In genomic region chr10:105241254-105241653, GRCh38 we compare ENCODE assay signal across 25 cellular contexts.
"Had no signal": no experiment of that assay in that cellular context is flagged by ENCODE, and none has a peak within 500 bp of the region (broad histone marks: within the 10 kb centered on the region; RNA-seq: fewer than 3 reads in every experiment).

No MANE protein-coding gene starts in this region.

- H3K9me3 ChIP-seq: esophagus squamous epithelium, gastrocnemius medialis, left lung, lower lobe of right lung, mucosa of descending colon had no signal

- H3K4me3 ChIP-seq: coronary artery, dorsolateral prefrontal cortex, esophagus squamous epithelium, gastrocnemius medialis, heart right ventricle, left lung, lower lobe of right lung, mucosa of descending colon had no signal

- DNase-seq: dermis blood vessel endothelial cell; dorsolateral prefrontal cortex; effector CD4-positive, alpha-beta T cell; effector memory CD4-positive, alpha-beta T cell; erythroblast; esophagus squamous epithelium; foreskin fibroblast; foreskin melanocyte; gastrocnemius medialis; glutamatergic neuron; head of caudate nucleus; heart right ventricle; hippocampal formation; left cardiac atrium; left lung; left ventricle myocardium superior; lower lobe of right lung; mesenchymal stem cell; mucosa of descending colon had no signal

- H3K36me3 ChIP-seq: esophagus squamous epithelium, gastrocnemius medialis, heart right ventricle, left lung, lower lobe of right lung had no signal

- FAIRE-seq: endometrium, islet of Langerhans, keratinocyte had no signal

- H3K27ac ChIP-seq: coronary artery, dorsolateral prefrontal cortex, epithelial cell of prostate, esophagus squamous epithelium, gastrocnemius medialis, heart right ventricle, left lung, lower lobe of right lung had no signal

- H3K27me3 ChIP-seq: dorsolateral prefrontal cortex, esophagus squamous epithelium, gastrocnemius medialis, heart right ventricle, left lung had no signal

- H3K36me3 Mint-ChIP-seq: mesothelial cell of epicardium had no signal

- H3K4me3 Mint-ChIP-seq: mesothelial cell of epicardium had no signal

- H3K27ac Mint-ChIP-seq: mesothelial cell of epicardium had no signal

- H3K9me3 Mint-ChIP-seq: mesothelial cell of epicardium had no signal

- H3K4me1 ChIP-seq: esophagus squamous epithelium, gastrocnemius medialis, heart right ventricle, left lung, lower lobe of right lung had no signal
